19 cellular contexts compared by ENCODE assay signal in genomic region chr14:101225116-101225728, GRCh38.
DNase-seq lines count a peak whose midpoint lies in the region; ATAC-seq lines count a peak whose summit lies in the region.
"Had no signal": no experiment of that assay in that cellular context is flagged by ENCODE, and none has a peak within 500 bp of the region (broad histone marks: within the 10 kb centered on the region; RNA-seq: fewer than 3 reads in every experiment).

No MANE protein-coding gene starts in this region.

- ATAC-seq in stimulated activated naive CD8-positive, alpha-beta T cell treated with anti-CD3 and anti-CD28 coated beads, Interleukin-15, amount 100 ng/mL, for 72 hours, result peak; percentile 56
- no peak for ATAC-seq in stimulated activated naive CD8-positive, alpha-beta T cell treated with anti-CD3 and anti-CD28 coated beads, Interleukin-15, Interleukin-2, amounts not matched to agents 100 U/mL and 50 U/mL, for 24 hours
- peak; percentile 14 for ATAC-seq in activated naive CD8-positive, alpha-beta T cell treated with anti-CD3 and anti-CD28 coated beads, Interleukin-2, amount 50 U/mL, for 24 hours
- no peak for ATAC-seq in effector memory CD8-positive, alpha-beta T cell (replicated peaks)
- ATAC-seq: CD8-positive, alpha-beta T cell had no signal

- peaks cover 10% of the 10 kb centered on the region for H3K27me3 Mint-ChIP-seq in stimulated activated naive CD8-positive, alpha-beta T cell treated with anti-CD3 and anti-CD28 coated beads, Interleukin-15, amount 100 ng/mL, for 72 hours
- peaks cover 2% of the 10 kb centered on the region for H3K27me3 Mint-ChIP-seq in activated naive CD8-positive, alpha-beta T cell treated with anti-CD3 and anti-CD28 coated beads, Interleukin-2, amount 50 U/mL, for 24 hours
- peaks cover 19 to 71% of the 10 kb centered on the region in 2 donors for H3K27me3 Mint-ChIP-seq in effector memory CD8-positive, alpha-beta T cell

- peak overlapping the region in 1 of 2 donors; percentile 96 for H3K27ac Mint-ChIP-seq in stimulated activated naive CD8-positive, alpha-beta T cell treated with anti-CD3 and anti-CD28 coated beads, Interleukin-15, amount 100 ng/mL, for 72 hours
- H3K27ac Mint-ChIP-seq in activated naive CD8-positive, alpha-beta T cell treated with anti-CD3 and anti-CD28 coated beads, Interleukin-2, amount 50 U/mL, for 24 hours, result no peak overlapping the region
- no peak overlapping the region for H3K27ac Mint-ChIP-seq in effector memory CD8-positive, alpha-beta T cell
- H3K27ac Mint-ChIP-seq: activated B cell treated with CpG ODN at 0.5 μM for 24 hours; CD8-positive, alpha-beta T cell; IgD-negative memory B cell; T-helper 1 cell treated with Interleukin-12 subunit alpha and Interleukin-12 subunit beta and Interleukin-4 antibody, amounts not matched to agents 30 μg/mL and 1 μg/mL, for 36 hours had no signal

- peaks cover 21% of the 10 kb centered on the region for H3K4me1 Mint-ChIP-seq in stimulated activated naive CD8-positive, alpha-beta T cell treated with anti-CD3 and anti-CD28 coated beads, Interleukin-15, amount 100 ng/mL, for 72 hours
- no peaks in the 10 kb centered on the region for H3K4me1 Mint-ChIP-seq in activated naive CD8-positive, alpha-beta T cell treated with anti-CD3 and anti-CD28 coated beads, Interleukin-2, amount 50 U/mL, for 24 hours
- H3K4me1 Mint-ChIP-seq in effector memory CD8-positive, alpha-beta T cell (ENCODE audit: low read depth in 2 of 2), result no peaks in the 10 kb centered on the region
- H3K4me1 Mint-ChIP-seq: activated B cell treated with CpG ODN at 0.5 μM for 24 hours; central memory CD8-positive, alpha-beta T cell; IgD-negative memory B cell had no signal

- H3K36me3 Mint-ChIP-seq in activated naive CD8-positive, alpha-beta T cell treated with anti-CD3 and anti-CD28 coated beads, Interleukin-2, amount 50 U/mL, for 24 hours (ENCODE audit: low read depth), result no peaks in the 10 kb centered on the region
- H3K36me3 Mint-ChIP-seq in effector memory CD8-positive, alpha-beta T cell (ENCODE audit: insufficient read depth), result no peaks in the 10 kb centered on the region
- H3K36me3 Mint-ChIP-seq: CD8-positive, alpha-beta T cell; IgD-negative memory B cell had no signal

- H3K4me3 Mint-ChIP-seq in stimulated activated naive CD8-positive, alpha-beta T cell treated with anti-CD3 and anti-CD28 coated beads, Interleukin-15, amount 100 ng/mL, for 72 hours, result peak overlapping the region in 1 of 2 donors; percentile 75
- H3K4me3 Mint-ChIP-seq in activated naive CD8-positive, alpha-beta T cell treated with anti-CD3 and anti-CD28 coated beads, Interleukin-2, amount 50 U/mL, for 24 hours, result no peak overlapping the region
- no peak overlapping the region for H3K4me3 Mint-ChIP-seq in effector memory CD8-positive, alpha-beta T cell
- H3K4me3 Mint-ChIP-seq: activated B cell treated with CpG ODN at 0.5 μM for 24 hours; CD8-positive, alpha-beta T cell; central memory CD8-positive, alpha-beta T cell; T-helper 1 cell treated with Interleukin-12 subunit alpha and Interleukin-12 subunit beta and Interleukin-4 antibody, amounts not matched to agents 30 μg/mL and 1 μg/mL, for 36 hours had no signal

- peak in 1 of 2 donors; percentile 14 for DNase-seq in stimulated activated naive CD8-positive, alpha-beta T cell treated with anti-CD3 and anti-CD28 coated beads, Interleukin-15, amount 100 ng/mL, for 72 hours
- DNase-seq in stimulated activated naive CD8-positive, alpha-beta T cell treated with anti-CD3 and anti-CD28 coated beads, Interleukin-15, Interleukin-2, amounts not matched to agents 100 U/mL and 50 U/mL, for 24 hours, result no peak
- no peak for DNase-seq in activated naive CD8-positive, alpha-beta T cell treated with anti-CD3 and anti-CD28 coated beads, Interleukin-2, amount 50 U/mL, for 24 hours
- DNase-seq in left kidney (ENCODE audit: low read depth, low spot score) (peak; percentile 81), DMS 273 (lab: John Stamatoyannopoulos, UW; ENCODE audit: unreplicated experiment) (no peak), COLO668 (lab: John Stamatoyannopoulos, UW; ENCODE audit: unreplicated experiment) (no peak)
- DNase-seq in stimulated activated CD4-positive, alpha-beta T cell treated with anti-CD3 and anti-CD28 coated beads, Interleukin-4, amount 100 ng/mL, for 1 hour, result no peak
- DNase-seq in effector memory CD8-positive, alpha-beta T cell, result no peak
- DNase-seq: activated B cell treated with CpG ODN at 0.5 μM for 24 hours, activated gamma-delta T cell, midbrain, NCI-H187, Right ventricle myocardium superior, stomach, upper lobe of left lung had no signal

- no peaks in the 10 kb centered on the region for H3K9me3 Mint-ChIP-seq in stimulated activated naive CD8-positive, alpha-beta T cell treated with anti-CD3 and anti-CD28 coated beads, Interleukin-15, amount 100 ng/mL, for 72 hours
- no peaks in the 10 kb centered on the region for H3K9me3 Mint-ChIP-seq in activated naive CD8-positive, alpha-beta T cell treated with anti-CD3 and anti-CD28 coated beads, Interleukin-2, amount 50 U/mL, for 24 hours
- H3K9me3 Mint-ChIP-seq in effector memory CD8-positive, alpha-beta T cell, result no peaks in the 10 kb centered on the region
- H3K9me3 Mint-ChIP-seq: activated B cell treated with CpG ODN at 0.5 μM for 24 hours; CD8-positive, alpha-beta T cell; central memory CD8-positive, alpha-beta T cell; T-helper 1 cell treated with Interleukin-12 subunit alpha and Interleukin-12 subunit beta and Interleukin-4 antibody, amounts not matched to agents 30 μg/mL and 1 μg/mL, for 36 hours had no signal

Comparison
In these comparisons a context has a peak if more than half of its experiments do, and no peak if none do; other contexts are left out.
1. ATAC-seq: peak in stimulated activated naive CD8-positive, alpha-beta T cell treated with anti-CD3 and anti-CD28 coated beads, Interleukin-15, amount 100 ng/mL, for 72 hours (single experiment) and activated naive CD8-positive, alpha-beta T cell treated with anti-CD3 and anti-CD28 coated beads, Interleukin-2, amount 50 U/mL, for 24 hours (single experiment); none in stimulated activated naive CD8-positive, alpha-beta T cell treated with anti-CD3 and anti-CD28 coated beads, Interleukin-15, Interleukin-2, amounts not matched to agents 100 U/mL and 50 U/mL, for 24 hours (single experiment) and effector memory CD8-positive, alpha-beta T cell (single experiment).